Comparison of ENCODE assay signal across 8 cellular contexts in the genomic region with DNA sequence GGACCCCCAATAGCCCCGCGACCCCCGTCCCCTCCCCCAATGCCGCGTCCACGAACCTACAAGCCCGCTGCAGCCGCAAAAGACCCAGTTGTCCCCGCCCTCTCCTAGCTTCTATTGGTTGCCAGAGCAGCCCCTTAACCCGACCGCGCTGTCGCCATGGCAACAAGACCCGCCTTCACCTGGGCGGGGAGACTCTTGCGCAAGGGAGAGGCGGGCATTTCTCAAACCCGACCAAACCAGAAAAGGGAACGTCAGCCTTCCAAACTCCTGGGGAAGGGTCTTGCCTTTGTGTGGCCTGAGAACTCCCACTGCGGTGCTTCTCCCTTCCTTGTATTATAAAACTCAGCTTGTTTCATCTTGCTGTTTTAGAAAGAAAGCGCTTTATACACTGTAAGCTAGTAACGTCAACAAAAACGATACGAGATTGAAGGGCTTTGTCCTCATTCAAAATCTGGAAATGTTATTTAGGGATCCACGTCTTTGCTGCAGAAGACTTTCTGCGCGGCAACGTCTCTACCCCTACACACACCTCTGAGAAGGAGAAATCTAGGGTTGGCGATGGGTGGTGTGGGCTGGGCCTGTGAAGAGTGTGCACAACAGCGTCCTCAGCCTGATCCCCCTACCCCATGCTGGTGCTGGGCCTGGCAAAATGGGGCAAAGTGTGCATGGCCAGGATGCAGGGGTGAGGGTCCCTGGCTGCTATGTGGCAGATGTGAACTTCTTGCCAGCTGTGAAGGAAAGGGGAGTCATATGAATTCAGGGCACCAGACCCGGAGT. TPM values are rescaled to one million over a fixed set of nuclear protein-coding genes. Genes with fewer than 3 reads are reported as not detected.
A peak's percentile ranks its signal among the peaks of the same experiment; 100 is the strongest.
DNase-seq lines count a peak whose midpoint lies in the region; ATAC-seq and TF ChIP-seq lines count a peak whose summit lies in the region.

TSS of gene TMEM9 (minus strand) at position 86 of the 777 bp plus-strand sequence. CDS start 551 bp downstream, outside the sequence.

- no peaks in the 10 kb centered on the region for H3K9me3 Mint-ChIP-seq in CD4-positive, alpha-beta T cell

- H3K36me3 ChIP-seq in lung (ENCODE audit: control insufficient read depth in 2 of 2, insufficient read depth in 2 of 2, low read length in 2 of 2), result peaks cover 0 to 2% of the 10 kb centered on the region in 2 donors

- CTCF ChIA-PET in CD4-positive, alpha-beta T cell (lab: Charles Lee), result interaction anchor here (1.0 to 2.0 kb wide), 4 partner anchors 14 to 40 kb away, joined by 3 to 6 read pairs (median 4); no protein-coding TSS in a partner anchor

- H3K36me3 Mint-ChIP-seq in CD4-positive, alpha-beta T cell (ENCODE audit: low read depth), result peaks cover 26% of the 10 kb centered on the region

- no peaks in the 10 kb centered on the region for H3K27me3 ChIP-seq in CD4-positive, alpha-beta T cell (ENCODE audit: control insufficient read depth, insufficient read depth, low read length)
- no peaks in the 10 kb centered on the region for H3K27me3 ChIP-seq in lung (ENCODE audit: control insufficient read depth, insufficient read depth)

- H3K27ac Mint-ChIP-seq in CD4-positive, alpha-beta T cell, result peak within 1 kb of the TSS; percentile 76

- POLR2A ChIA-PET in CD4-positive, alpha-beta T cell (lab: Charles Lee), result interaction anchor here (0.8 to 1.7 kb wide), 6 partner anchors 16 to 484 kb away, joined by 3 to 12 read pairs (median 4); partner anchors contain the start of genes DDX59 and KIF21B

- intact Hi-C loops in CD4-positive, alpha-beta T cell (cut with DNase I, micrococcal nuclease), result loop anchor here in 1 of 2 experiments (5.0 to 10.0 kb wide), 8 partner anchors 68 to 990 kb away; partner anchors contain the start of genes ARL8A, CSRP1, KIF21B and ZNF281

- H3K4me3 ChIP-seq in lung, result peak within 1 kb of the TSS; percentile 73

- DNase-seq in CD4-positive, alpha-beta T cell, result peak; percentile 97 to 100 (median 99)
- DNase-seq in HT1080 (ENCODE audit: low read depth), result peak; percentile 91
- DNase-seq in NOMO-1 (lab: John Stamatoyannopoulos, UW; ENCODE audit: unreplicated experiment in 2 of 2), result peak; percentile 80 to 88
- peak; percentile 100 for DNase-seq in activated CD8-positive, alpha-beta memory T cell treated with anti-CD3 and anti-CD28 coated beads for 24 hours
- peak; percentile 98 for DNase-seq in effector CD4-positive, alpha-beta T cell
- DNase-seq in lung (ENCODE audit: low spot score), result peak; percentile 97
- peak; percentile 96 to 98 (median 98) for DNase-seq in stimulated activated CD4-positive, alpha-beta T cell treated with anti-CD3 and anti-CD28 coated beads, TNF-alpha, amount 100 ng/mL, for 24 hours (ENCODE audit: low read depth in 3 of 3)

- peaks cover 32% of the 10 kb centered on the region for H3K4me1 Mint-ChIP-seq in CD4-positive, alpha-beta T cell (ENCODE audit: low read depth)

- 9 to 10% methylated on average over 30 to 31 of the region's 31 CpGs for WGBS in lung, 2 donors

- H3K27me3 Mint-ChIP-seq in CD4-positive, alpha-beta T cell, result peaks cover 10% of the 10 kb centered on the region

- no peaks in the 10 kb centered on the region for H3K9me3 ChIP-seq in CD4-positive, alpha-beta T cell (ENCODE audit: control insufficient read depth, low read length)
- no peaks in the 10 kb centered on the region for H3K9me3 ChIP-seq in lung (ENCODE audit: control insufficient read depth in 2 of 2, insufficient read depth in 1 of 2, low read length in 1 of 2)

- H3K4me3 Mint-ChIP-seq in CD4-positive, alpha-beta T cell, result peak within 1 kb of the TSS; percentile 91

- peaks cover 0 to 6% of the 10 kb centered on the region in 2 donors for H3K4me1 ChIP-seq in lung (ENCODE audit: control insufficient read depth in 2 of 2, insufficient read depth in 2 of 2, low read length in 2 of 2)

- peak; percentile 97 for ATAC-seq in CD4-positive, alpha-beta T cell (ENCODE audit: poor library complexity)
- peak; percentile 95 for ATAC-seq in GM21367 (IDR thresholded peaks at IDR 0.05; ENCODE audit: unreplicated experiment)
- peak; percentile 91 for ATAC-seq in lung (ENCODE audit: insufficient read depth, low FRiP score)

- TF ChIP-seq CTCF in CD4-positive, alpha-beta T cell (IDR thresholded peaks at IDR 0.05), result no peak
- no peak for TF ChIP-seq CTCF in lung (IDR thresholded peaks at IDR 0.05; ENCODE audit: control extremely low read depth, extremely low read depth)

- H3K27ac ChIP-seq in CD4-positive, alpha-beta T cell (ENCODE audit: low read depth, low read length), result no peak within 1 kb of the TSS
- H3K27ac ChIP-seq in lung (ENCODE audit: low read depth in 1 of 2, low read length in 1 of 2), result peak within 1 kb of the TSS in 1 of 2 donors; percentile 40

RNA-seq across cellular contexts. Expression of gene TMEM9, which starts in this region (rescaled TPM):
- 10 to 100 TPM; 15.7 to 16.5 TPM for total RNA-seq in CD4-positive, alpha-beta T cell
- 61.7 and 76.5 TPM in 2 replicates for total RNA-seq in HT1080 (2014; rRNA removed; shearing (Covaris generic))
- 59.5 and 68.3 TPM in 2 replicates for polyA plus RNA-seq in HT1080 (2015; cell fraction: cytosol; rRNA removed)
- 41.0 and 45.0 TPM in 2 replicates for polyA plus RNA-seq in HT1080 (2015; cell fraction: nucleus; rRNA removed)
- total RNA-seq in lung, result 10 to 100 TPM; 73.7 to 89.7 TPM
- 10 to 100 TPM; 64.8 to 81.6 TPM for polyA plus RNA-seq in lung
